ENCODE assay signal across 17 cellular contexts in the genomic region with DNA sequence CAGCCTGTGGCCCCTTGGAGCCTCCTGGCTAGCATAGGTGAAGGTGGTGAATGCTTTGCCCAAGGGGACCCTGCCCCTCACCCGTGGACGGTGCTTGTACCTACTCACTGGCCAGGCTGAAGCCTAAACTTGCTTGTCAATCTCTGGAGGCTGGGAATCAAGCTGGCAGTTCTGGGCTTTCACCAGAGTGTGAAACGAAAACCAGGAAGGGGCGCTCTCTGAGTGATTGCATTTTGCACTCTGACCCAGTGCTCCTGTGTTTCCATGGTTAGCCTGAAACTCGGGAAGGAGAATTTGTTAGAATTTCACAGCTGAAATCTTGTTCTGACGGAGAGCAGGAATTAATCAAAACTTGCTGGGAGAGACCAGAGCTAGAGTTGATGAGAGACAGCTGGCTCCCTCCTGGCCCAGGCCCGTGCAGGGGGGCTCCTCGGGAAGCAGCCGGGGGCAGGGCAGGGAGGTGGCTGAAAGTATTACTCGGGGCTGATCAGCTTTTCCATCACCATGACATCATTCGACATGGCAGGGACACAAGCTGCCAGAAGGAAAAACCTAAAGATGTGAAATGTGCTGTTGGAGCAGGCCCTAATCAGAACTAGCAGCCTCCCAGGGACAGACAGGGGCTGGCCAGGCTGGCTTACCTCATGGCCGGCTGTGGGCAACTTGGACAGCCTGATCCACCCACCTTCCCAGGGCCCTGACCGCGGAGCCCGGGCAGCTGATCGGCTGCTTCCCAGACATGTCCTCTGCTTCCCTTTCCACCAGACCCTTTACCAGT.
A peak's percentile ranks its signal among the peaks of the same experiment; 100 is the strongest.
DNase-seq lines count a peak whose midpoint lies in the region; ATAC-seq and TF ChIP-seq lines count a peak whose summit lies in the region.
"Had no signal": no experiment of that assay in that cellular context is flagged by ENCODE, and none has a peak within 500 bp of the region (broad histone marks: within the 10 kb centered on the region; RNA-seq: fewer than 3 reads in every experiment).

No MANE protein-coding gene starts in this region.

- no peaks in the 10 kb centered on the region for H3K27me3 ChIP-seq in upper lobe of right lung

- ATAC-seq in WTC11 (peak; percentile 30; the same call in 1 of the 2 replicates), mucosa of descending colon (peak; percentile 69), upper lobe of right lung (peak; percentile 44)
- ATAC-seq: T-helper 17 cell had no signal

- H3K4me3 ChIP-seq in fibroblast of the aortic adventitia (ENCODE audit: low read depth, low read length) = no peak overlapping the region
- H3K4me3 ChIP-seq in mucosa of descending colon = no peak overlapping the region
- H3K4me3 ChIP-seq in upper lobe of right lung = no peak overlapping the region

- no peak overlapping the region for H3K4me3 Mint-ChIP-seq in WTC11
- H3K4me3 Mint-ChIP-seq: activated naive CD4-positive, alpha-beta T cell treated with anti-CD3 and anti-CD28 coated beads, Interleukin-2, amount 50 U/mL, for 24 hours; T-helper 17 cell had no signal

- TF ChIP-seq CTCF in WTC11 (IDR thresholded peaks at IDR 0.05) = no peak
- no peak for TF ChIP-seq CTCF in fibroblast of the aortic adventitia (IDR thresholded peaks at IDR 0.05; ENCODE audit: insufficient read depth, low read length)
- no peak for TF ChIP-seq CTCF in mucosa of descending colon (IDR thresholded peaks at IDR 0.05)
- no peak for TF ChIP-seq CTCF in upper lobe of right lung (IDR thresholded peaks at IDR 0.05)

- H3K9me3 ChIP-seq in mucosa of descending colon (no peaks in the 10 kb centered on the region), upper lobe of right lung (no peaks in the 10 kb centered on the region)

- peak overlapping the region; percentile 9 for H3K27ac ChIP-seq in upper lobe of right lung
- H3K27ac ChIP-seq: HL-60 had no signal

- POLR2A ChIA-PET in WTC11 (lab: Charles Lee) = no interaction called here

- CTCF ChIA-PET in WTC11 (lab: Charles Lee) = interaction anchor here (1.7 kb wide), 1 partner anchor 241 kb away, joined by 4 read pairs; no protein-coding TSS in a partner anchor

- no peaks in the 10 kb centered on the region for H3K36me3 ChIP-seq in mucosa of descending colon (ENCODE audit: low read depth)
- H3K36me3 ChIP-seq in upper lobe of right lung = peaks cover 20% of the 10 kb centered on the region

- intact Hi-C loops in mucosa of descending colon (cut with DNase I, micrococcal nuclease) (no loop called here), upper lobe of right lung (cut with DNase I) (no loop called here)

- no peaks in the 10 kb centered on the region for H3K27me3 Mint-ChIP-seq in WTC11 (ENCODE audit: low read depth)
- H3K27me3 Mint-ChIP-seq: activated naive CD4-positive, alpha-beta T cell treated with anti-CD3 and anti-CD28 coated beads, Interleukin-2, amount 50 U/mL, for 24 hours had no signal

- H3K4me1 ChIP-seq in mucosa of descending colon (ENCODE audit: low read depth) = no peaks in the 10 kb centered on the region
- peaks cover 13% of the 10 kb centered on the region for H3K4me1 ChIP-seq in upper lobe of right lung

- H3K36me3 Mint-ChIP-seq in WTC11 = no peaks in the 10 kb centered on the region
- H3K36me3 Mint-ChIP-seq: activated naive CD4-positive, alpha-beta T cell treated with anti-CD3 and anti-CD28 coated beads, Interleukin-2, amount 50 U/mL, for 24 hours had no signal

- H3K27ac Mint-ChIP-seq in WTC11 = no peak overlapping the region
- H3K27ac Mint-ChIP-seq: activated naive CD4-positive, alpha-beta T cell treated with anti-CD3 and anti-CD28 coated beads, Interleukin-2, amount 50 U/mL, for 24 hours; T-helper 17 cell had no signal

- H3K9me3 Mint-ChIP-seq in WTC11 = no peaks in the 10 kb centered on the region
- H3K9me3 Mint-ChIP-seq: activated naive CD4-positive, alpha-beta T cell treated with anti-CD3 and anti-CD28 coated beads, Interleukin-2, amount 50 U/mL, for 24 hours had no signal

- DNase-seq in WTC11 (ENCODE audit: low spot score) (no peak), fibroblast of the aortic adventitia (ENCODE audit: low read depth) (peak; percentile 10), mucosa of descending colon (no peak), upper lobe of right lung (no peak), HUDEP-2 (lab: John Stamatoyannopoulos, UW; ENCODE audit: unreplicated experiment in 76 of 76) (no peak), SIG-M5 (lab: John Stamatoyannopoulos, UW) (no peak)
- no peak for DNase-seq in activated CD4-positive, alpha-beta T cell treated with anti-CD3 and anti-CD28 coated beads, Interleukin-2, amount 50 U/mL, for 4 hours
- DNase-seq: activated CD4-positive, alpha-beta T cell treated with anti-CD3 and anti-CD28 coated beads for 1 hour; C1 segment of cervical spinal cord; mammary epithelial cell; NCI-H1417; NCI-H510A treated with DMSO at 0.1 percent for 48 hours; RPMI8226; stimulated activated CD4-positive, alpha-beta T cell treated with anti-CD3 and anti-CD28 coated beads, Interleukin-12 subunit alpha, Interleukin-12 subunit beta, amount 100 ng/mL, for 4 hours; T-helper 17 cell had no signal

- H3K4me1 Mint-ChIP-seq in WTC11 = peaks cover 8% of the 10 kb centered on the region; the same call in 1 of the 2 replicates
- H3K4me1 Mint-ChIP-seq: activated naive CD4-positive, alpha-beta T cell treated with anti-CD3 and anti-CD28 coated beads, Interleukin-2, amount 50 U/mL, for 24 hours had no signal

TF ChIP-seq in WTC11, 78 proteins besides CTCF, POLR2A, EP300 and RAD21 (continues in another document):
- TF ChIP-seq, protein P1, sequence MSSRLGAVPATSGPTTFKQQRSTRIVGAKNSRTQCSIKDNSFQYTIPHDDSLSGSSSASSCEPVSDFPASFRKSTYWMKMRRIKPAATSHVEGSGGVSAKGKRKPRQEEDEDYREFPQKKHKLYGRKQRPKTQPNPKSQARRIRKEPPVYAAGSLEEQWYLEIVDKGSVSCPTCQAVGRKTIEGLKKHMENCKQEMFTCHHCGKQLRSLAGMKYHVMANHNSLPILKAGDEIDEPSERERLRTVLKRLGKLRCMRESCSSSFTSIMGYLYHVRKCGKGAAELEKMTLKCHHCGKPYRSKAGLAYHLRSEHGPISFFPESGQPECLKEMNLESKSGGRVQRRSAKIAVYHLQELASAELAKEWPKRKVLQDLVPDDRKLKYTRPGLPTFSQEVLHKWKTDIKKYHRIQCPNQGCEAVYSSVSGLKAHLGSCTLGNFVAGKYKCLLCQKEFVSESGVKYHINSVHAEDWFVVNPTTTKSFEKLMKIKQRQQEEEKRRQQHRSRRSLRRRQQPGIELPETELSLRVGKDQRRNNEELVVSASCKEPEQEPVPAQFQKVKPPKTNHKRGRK (CRISPR knock-in tag; IDR thresholded peaks at IDR 0.05; ENCODE audit: borderline replicate concordance) = no peak
- TF ChIP-seq, protein P2, sequence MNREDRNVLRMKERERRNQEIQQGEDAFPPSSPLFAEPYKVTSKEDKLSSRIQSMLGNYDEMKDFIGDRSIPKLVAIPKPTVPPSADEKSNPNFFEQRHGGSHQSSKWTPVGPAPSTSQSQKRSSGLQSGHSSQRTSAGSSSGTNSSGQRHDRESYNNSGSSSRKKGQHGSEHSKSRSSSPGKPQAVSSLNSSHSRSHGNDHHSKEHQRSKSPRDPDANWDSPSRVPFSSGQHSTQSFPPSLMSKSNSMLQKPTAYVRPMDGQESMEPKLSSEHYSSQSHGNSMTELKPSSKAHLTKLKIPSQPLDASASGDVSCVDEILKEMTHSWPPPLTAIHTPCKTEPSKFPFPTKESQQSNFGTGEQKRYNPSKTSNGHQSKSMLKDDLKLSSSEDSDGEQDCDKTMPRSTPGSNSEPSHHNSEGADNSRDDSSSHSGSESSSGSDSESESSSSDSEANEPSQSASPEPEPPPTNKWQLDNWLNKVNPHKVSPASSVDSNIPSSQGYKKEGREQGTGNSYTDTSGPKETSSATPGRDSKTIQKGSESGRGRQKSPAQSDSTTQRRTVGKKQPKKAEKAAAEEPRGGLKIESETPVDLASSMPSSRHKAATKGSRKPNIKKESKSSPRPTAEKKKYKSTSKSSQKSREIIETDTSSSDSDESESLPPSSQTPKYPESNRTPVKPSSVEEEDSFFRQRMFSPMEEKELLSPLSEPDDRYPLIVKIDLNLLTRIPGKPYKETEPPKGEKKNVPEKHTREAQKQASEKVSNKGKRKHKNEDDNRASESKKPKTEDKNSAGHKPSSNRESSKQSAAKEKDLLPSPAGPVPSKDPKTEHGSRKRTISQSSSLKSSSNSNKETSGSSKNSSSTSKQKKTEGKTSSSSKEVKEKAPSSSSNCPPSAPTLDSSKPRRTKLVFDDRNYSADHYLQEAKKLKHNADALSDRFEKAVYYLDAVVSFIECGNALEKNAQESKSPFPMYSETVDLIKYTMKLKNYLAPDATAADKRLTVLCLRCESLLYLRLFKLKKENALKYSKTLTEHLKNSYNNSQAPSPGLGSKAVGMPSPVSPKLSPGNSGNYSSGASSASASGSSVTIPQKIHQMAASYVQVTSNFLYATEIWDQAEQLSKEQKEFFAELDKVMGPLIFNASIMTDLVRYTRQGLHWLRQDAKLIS (CRISPR knock-in tag; IDR thresholded peaks at IDR 0.05; ENCODE audit: borderline replicate concordance) = no peak
- TF ChIP-seq SMAD4 (CRISPR knock-in tag; IDR thresholded peaks at IDR 0.05) (no peak), ZSCAN18 (CRISPR knock-in tag; IDR thresholded peaks at IDR 0.05) (no peak), KAT7 (CRISPR knock-in tag; IDR thresholded peaks at IDR 0.05; ENCODE audit: borderline replicate concordance) (no peak), CBFB (CRISPR knock-in tag; IDR thresholded peaks at IDR 0.05; ENCODE audit: low read depth) (no peak)
